8 cellular contexts compared by ENCODE assay signal in the genomic region with DNA sequence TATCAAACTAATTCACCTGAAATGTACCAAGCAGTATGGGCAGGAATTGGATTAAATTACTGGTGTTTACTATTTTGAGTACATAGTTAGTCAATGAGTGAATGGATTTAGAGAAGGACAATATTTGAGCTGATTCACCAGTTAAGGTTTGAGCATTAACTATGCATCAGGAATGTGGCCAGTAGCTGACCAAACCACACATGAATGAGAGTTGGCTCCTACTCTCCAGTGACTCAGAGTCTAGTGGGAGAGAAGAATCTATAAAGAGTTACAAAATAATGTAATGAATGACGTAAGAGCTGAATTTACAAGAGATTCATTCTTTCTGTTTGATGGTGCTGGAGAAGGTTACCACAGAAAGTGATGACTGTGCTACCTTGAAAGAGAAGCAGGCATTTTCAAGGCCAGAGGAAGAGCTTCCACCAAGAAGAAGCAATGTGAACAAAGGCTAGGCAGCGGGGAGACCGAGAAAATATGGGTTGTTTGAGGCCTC. TPM values are rescaled to one million over a fixed set of nuclear protein-coding genes. Genes with fewer than 3 reads are reported as not detected.
DNase-seq lines count a peak whose midpoint lies in the region; ATAC-seq and TF ChIP-seq lines count a peak whose summit lies in the region.
"Had no signal": no experiment of that assay in that cellular context is flagged by ENCODE, and none has a peak within 500 bp of the region (broad histone marks: within the 10 kb centered on the region; RNA-seq: fewer than 3 reads in every experiment).

No MANE protein-coding gene starts in this region.

- H4K20me1 ChIP-seq in HCT116 (ENCODE audit: insufficient read depth) (no peaks in the 10 kb centered on the region), fibroblast of lung (ENCODE audit: control insufficient read depth, extremely low read depth, insufficient read depth, low read length) (no peaks in the 10 kb centered on the region)

- H3K27ac ChIP-seq in HCT116 (ENCODE audit: low read depth, low read length) (peak overlapping the region; percentile 86), Panc1 (ENCODE audit: low read length) (peak overlapping the region; percentile 84), fibroblast of lung (ENCODE audit: insufficient read depth, low read length) (peak overlapping the region; percentile 50)

- no peak for TF ChIP-seq POLR2A in HCT116 (IDR thresholded peaks at IDR 0.05; ENCODE audit: borderline replicate concordance, extremely low read depth, insufficient read depth, insufficient read length)

- RAD21 ChIA-PET in HCT116 (lab: Charles Lee; ENCODE audit: low non-redundant PET in 1 of 2, low total read pairs in 2 of 2, uncharacterized antibody in 2 of 2, unreplicated experiment in 2 of 2) = interaction anchor here (0.5 to 1.2 kb wide), 3 partner anchors 10 to 35 kb away, joined by 3 to 5 read pairs (median 4); no protein-coding TSS in a partner anchor

- peaks cover 3 to 36% of the 10 kb centered on the region in 2 experiments; a peak in 3 of 4 replicates for H3K36me3 ChIP-seq in HCT116 (ENCODE audit: control insufficient read depth in 1 of 2, insufficient read depth in 2 of 2, low read length in 2 of 2)
- 0 out of 2 replicates have a peak, but pooled peaks cover 3% of the 10 kb centered on the region for H3K36me3 ChIP-seq in Panc1 (ENCODE audit: control insufficient read depth, insufficient read depth, low read length)
- H3K36me3 ChIP-seq in fibroblast of lung (ENCODE audit: control insufficient read depth, insufficient read depth, low read length) = no peaks in the 10 kb centered on the region
- H3K36me3 ChIP-seq: Peyer's patch had no signal

- TF ChIP-seq RAD21 in HCT116 (IDR thresholded peaks at IDR 0.05; ENCODE audit: low read depth) = peak; percentile 31; the same call in 1 of the 2 replicates

- in situ Hi-C loops in Panc1 (cut with HindIII; ENCODE audit: low pct_unique_long_range_greater_than_20kb, low sequenced_read_pairs) = no loop called here

- H3K9me3 ChIP-seq in HCT116 (ENCODE audit: control insufficient read depth in 1 of 2, insufficient read depth in 1 of 2, low read depth in 1 of 2, low read length in 2 of 2) (no peaks in the 10 kb centered on the region), Panc1 (ENCODE audit: control insufficient read depth, insufficient read depth, low read depth, low read length) (no peaks in the 10 kb centered on the region), fibroblast of lung (ENCODE audit: control insufficient read depth, insufficient read depth, low read depth, low read length) (no peaks in the 10 kb centered on the region)
- H3K9me3 ChIP-seq: Peyer's patch had no signal

- intact Hi-C loops in HCT116 (cut with micrococcal nuclease) (loop anchor here (5.0 kb wide), 1 partner anchor 35 kb away; no protein-coding TSS in a partner anchor), Panc1 (cut with micrococcal nuclease; ENCODE audit: unreplicated experiment) (no loop called here)

- H3K27me3 ChIP-seq in HCT116 (ENCODE audit: insufficient read depth, low read length) (no peaks in the 10 kb centered on the region), Panc1 (ENCODE audit: control insufficient read depth, insufficient read depth, low read length) (no peaks in the 10 kb centered on the region), fibroblast of lung (ENCODE audit: control insufficient read depth, insufficient read depth, low read length) (no peaks in the 10 kb centered on the region)
- H3K27me3 ChIP-seq: Peyer's patch had no signal

- H3K4me1 ChIP-seq in HCT116 (ENCODE audit: control insufficient read depth in 1 of 2, insufficient read depth in 2 of 2, low read length in 2 of 2) = peaks cover 39 to 71% of the 10 kb centered on the region in 2 experiments
- peaks cover 37% of the 10 kb centered on the region for H3K4me1 ChIP-seq in Panc1 (ENCODE audit: control insufficient read depth, insufficient read depth, low read length)
- no peaks in the 10 kb centered on the region for H3K4me1 ChIP-seq in fibroblast of lung (ENCODE audit: control insufficient read depth, extremely low read depth, insufficient read depth, low read length)
- H3K4me1 ChIP-seq: Peyer's patch had no signal

- H3K9ac ChIP-seq in HCT116 (ENCODE audit: low read length) (peak overlapping the region; percentile 61), fibroblast of lung (ENCODE audit: insufficient read depth, low read length) (no peak overlapping the region)

- ATAC-seq in HCT116 (peak; percentile 93), Panc1 (peak; percentile 99)

- no peak overlapping the region for H2AFZ ChIP-seq in HCT116 (ENCODE audit: low read depth, low read length, poor library complexity, severe bottlenecking)
- H2AFZ ChIP-seq in fibroblast of lung (ENCODE audit: low read length) = no peak overlapping the region

- TF ChIP-seq CTCF in HCT116 (IDR thresholded peaks at IDR 0.05 in 2 of 3, conservative IDR thresholded peaks at IDR 0.05 in 1 of 3; ENCODE audit: borderline replicate concordance in 1 of 3, insufficient read depth in 1 of 3, low read depth in 2 of 3, low read length in 2 of 3) = no peak
- TF ChIP-seq CTCF in Panc1 (IDR thresholded peaks at IDR 0.05) = no peak
- TF ChIP-seq CTCF in fibroblast of lung (conservative IDR thresholded peaks at IDR 0.05 in 1 of 2, IDR thresholded peaks at IDR 0.05 in 1 of 2; ENCODE audit: low read depth in 1 of 2, low read length in 2 of 2) = no peak

- peak; percentile 98 for DNase-seq in HCT116 (ENCODE audit: low read depth, low spot score)
- DNase-seq in Panc1 (ENCODE audit: low read depth, low spot score) = peak; percentile 99
- peak; percentile 98 to 100 for DNase-seq in fibroblast of lung (ENCODE audit: low read depth in 2 of 2)
- peak; percentile 95 for DNase-seq in skeletal muscle cell (ENCODE audit: low read depth)
- no peak for DNase-seq in stimulated activated CD4-positive, alpha-beta T cell treated with anti-CD3 and anti-CD28 coated beads, Interleukin-4, amount 100 ng/mL, for 4 hours
- DNase-seq in NCI-H526 (lab: John Stamatoyannopoulos, UW) = no peak
- no peak for DNase-seq in activated CD4-positive, CD25-positive, alpha-beta regulatory T cell treated with anti-CD3 and anti-CD28 coated beads, Interleukin-2, amount 50 U/mL, for 72 hours
- DNase-seq: Peyer's patch had no signal

- BruUV-seq in HCT116 (replicated peaks; lab: Mats Ljungman, UMichigan) = no TSS peak
- BruUV-seq in Panc1 (replicated peaks; lab: Mats Ljungman, UMichigan) = TSS peak; percentile 79

- H3K9me2 ChIP-seq in HCT116 (ENCODE audit: insufficient read depth) = no peaks in the 10 kb centered on the region

- H3K4me3 ChIP-seq in HCT116 (replicated peaks in 1 of 2; ENCODE audit: low read depth in 1 of 2, low read length in 2 of 2) (peak overlapping the region in 1 of 2 experiments; percentile 24; a peak in 2 of 4 replicates), Panc1 (ENCODE audit: low read depth in 2 of 2, low read length in 2 of 2) (peak overlapping the region in 1 of 2 experiments; percentile 25; a peak in 1 of 4 replicates), fibroblast of lung (replicated peaks in 1 of 4; ENCODE audit: control extremely low read depth in 1 of 4, insufficient read depth in 1 of 4, low read depth in 3 of 4, low read length in 4 of 4) (no peak overlapping the region), skeletal muscle cell (ENCODE audit: low read depth, low read length) (no peak overlapping the region)
- H3K4me3 ChIP-seq: Peyer's patch had no signal

- POLR2A ChIA-PET in HCT116 (lab: Charles Lee) = interaction anchor here (0.6 to 2.3 kb wide), 6 partner anchors 8 to 129 kb away, joined by 3 to 10 read pairs (median 3); no protein-coding TSS in a partner anchor
- POLR2A ChIA-PET in Panc1 (lab: Charles Lee) = interaction anchor here (0.5 to 1.2 kb wide), 4 partner anchors 33 to 72 kb away, joined by 5 to 8 read pairs (median 7); no protein-coding TSS in a partner anchor

- peaks cover 70% of the 10 kb centered on the region for H3K79me2 ChIP-seq in HCT116 (ENCODE audit: insufficient read depth, low read length)
- no peaks in the 10 kb centered on the region for H3K79me2 ChIP-seq in fibroblast of lung (ENCODE audit: control insufficient read depth, insufficient read depth, low read length)

- H3K4me2 ChIP-seq in HCT116 (ENCODE audit: low read length) = peak overlapping the region; percentile 76
- H3K4me2 ChIP-seq in fibroblast of lung (ENCODE audit: extremely low read depth, insufficient read depth, low read length) = peak overlapping the region; percentile 1

- CTCF ChIA-PET in HCT116 (lab: Charles Lee) (interaction anchor here (1.1 to 1.4 kb wide), 3 partner anchors 18 to 44 kb away, joined by 3 to 4 read pairs (median 3); partner anchors contain the start of gene BCO2), Panc1 (lab: Charles Lee) (interaction anchor here (1.1 kb wide), 1 partner anchor 44 kb away, joined by 4 read pairs; no protein-coding TSS in a partner anchor)

TF ChIP-seq in HCT116, 20 proteins besides CTCF, POLR2A, EP300 and RAD21 (continues in another document):
- TF ChIP-seq SRF (IDR thresholded peaks at IDR 0.05; ENCODE audit: low read depth) (peak; percentile 79), ELF1 (IDR thresholded peaks at IDR 0.05; ENCODE audit: borderline replicate concordance, low read depth) (no peak), CBX3 (IDR thresholded peaks at IDR 0.05; ENCODE audit: low read depth) (peak; percentile 83), SIN3A (IDR thresholded peaks at IDR 0.05; ENCODE audit: low read depth) (peak; percentile 95), CEBPB (IDR thresholded peaks at IDR 0.05; ENCODE audit: low read depth) (peak; percentile 99), EGR1 (IDR thresholded peaks at IDR 0.05; ENCODE audit: low read depth) (peak; percentile 67), EZH2 (IDR thresholded peaks at IDR 0.05) (no peak)

RNA-seq across cellular contexts. Expression of gene IL18, which starts 6.6 kb away (rescaled TPM):
- total RNA-seq in HCT116 (2021; ENCODE audit: unreplicated experiment) = 112 TPM
- 64.3 and 75.5 TPM in 2 replicates for polyA plus RNA-seq in HCT116 (2012)
- 22.5 TPM for total RNA-seq in Panc1 (2021; ENCODE audit: unreplicated experiment)
- polyA plus RNA-seq in Panc1 (2012; ENCODE audit: insufficient read length) = 25.1 TPM
- total RNA-seq in fibroblast of lung = 0.17 and 0.26 TPM in 2 replicates
- 0.23 and 0.77 TPM in 2 replicates for polyA plus RNA-seq in fibroblast of lung
- 0.19 and 0.39 TPM in 2 replicates for polyA plus RNA-seq in fibroblast of lung (2012)
- polyA minus RNA-seq in fibroblast of lung (ENCODE audit: low replicate concordance) = not detected in 2 replicates

RNA-seq across cellular contexts. Expression of gene TEX12, which starts 9.9 kb away (rescaled TPM):
- total RNA-seq in HCT116 (2021; ENCODE audit: unreplicated experiment) (not detected), Panc1 (2021; ENCODE audit: unreplicated experiment) (0.23 TPM), fibroblast of lung (0.17 TPM in 1 of 2 replicates, not detected in the other)
- not detected in 2 replicates for polyA plus RNA-seq in HCT116 (2012)
- not detected for polyA plus RNA-seq in Panc1 (2012; ENCODE audit: insufficient read length)
- polyA plus RNA-seq in fibroblast of lung = 0.09 TPM in 1 of 2 replicates, not detected in the other
- polyA plus RNA-seq in fibroblast of lung (2012) = 0.15 TPM in 1 of 2 replicates, not detected in the other
- polyA minus RNA-seq in fibroblast of lung (ENCODE audit: low replicate concordance) = not detected in 2 replicates

RNA-seq across cellular contexts. Expression of gene BCO2, which starts 18.0 kb away (rescaled TPM):
- total RNA-seq in HCT116 (2021; ENCODE audit: unreplicated experiment) (4.0 TPM), Panc1 (2021; ENCODE audit: unreplicated experiment) (2.5 TPM), fibroblast of lung (1.0 and 2.1 TPM in 2 replicates)
- polyA plus RNA-seq in HCT116 (2012) = 1.5 and 2.1 TPM in 2 replicates
- 1.0 TPM for polyA plus RNA-seq in Panc1 (2012; ENCODE audit: insufficient read length)
- polyA plus RNA-seq in fibroblast of lung = 0.36 and 0.42 TPM in 2 replicates
- polyA plus RNA-seq in fibroblast of lung (2012) = 0.40 and 0.63 TPM in 2 replicates
- not detected in 2 replicates for polyA minus RNA-seq in fibroblast of lung (ENCODE audit: low replicate concordance)

Comparison
In these comparisons a context has a peak if more than half of its experiments do, and no peak if none do; other contexts are left out.
1. DNase-seq: peak in HCT116 (single experiment), Panc1 (single experiment), fibroblast of lung (2 of 2) and skeletal muscle cell (single experiment); none in stimulated activated CD4-positive, alpha-beta T cell treated with anti-CD3 and anti-CD28 coated beads, Interleukin-4, amount 100 ng/mL, for 4 hours (0 of 2), NCI-H526 (0 of 2) and activated CD4-positive, CD25-positive, alpha-beta regulatory T cell treated with anti-CD3 and anti-CD28 coated beads, Interleukin-2, amount 50 U/mL, for 72 hours (single experiment).
2. RNA of gene IL18, which starts 6.6 kb away (total RNA-seq): 112 TPM in HCT116 (single experiment) and 22.5 TPM in Panc1 (single experiment); 0.17 to 0.26 TPM in fibroblast of lung; every median in the first group is over 10 times any median in the second.
3. Peak in every context shown above with its lines, with median percentiles within 50 percentile points of each other: H3K27ac ChIP-seq.